ENCODE assay signal across 1 cellular context in genomic region chr3:112126501-112126900, GRCh38.
A peak's percentile ranks its signal among the peaks of the same experiment; 100 is the strongest.
TF ChIP-seq lines count a peak whose summit lies in the region.

No MANE protein-coding gene starts in this region.

TF ChIP-seq in H1, 55 proteins besides CTCF, POLR2A, EP300 and RAD21:
- TF ChIP-seq KDM4A (IDR thresholded peaks at IDR 0.05; ENCODE audit: low read depth, low read length, severe bottlenecking) = no peak
- 0 out of 2 replicates have a peak, but pooled peaks have one; percentile 10 for TF ChIP-seq TEAD4 (IDR thresholded peaks at IDR 0.05; ENCODE audit: low read depth, low read length)
